18 cellular contexts compared by ENCODE assay signal in genomic region chr14:32607399-32607798, GRCh38.
DNase-seq lines count a peak whose midpoint lies in the region; ATAC-seq, FAIRE-seq and TF ChIP-seq lines count a peak whose summit lies in the region.
"Had no signal": no experiment of that assay in that cellular context is flagged by ENCODE, and none has a peak within 500 bp of the region (broad histone marks: within the 10 kb centered on the region; RNA-seq: fewer than 3 reads in every experiment).

No MANE protein-coding gene starts in this region.

- no peak for ATAC-seq in HG02938 (IDR thresholded peaks at IDR 0.05; ENCODE audit: unreplicated experiment)
- ATAC-seq in HG03025 (IDR thresholded peaks at IDR 0.05; ENCODE audit: low FRiP score, unreplicated experiment), result no peak
- no peak for ATAC-seq in GM18907 (IDR thresholded peaks at IDR 0.05; ENCODE audit: unreplicated experiment)
- ATAC-seq: GM23338, PC-3 had no signal

- no peak for TF ChIP-seq CTCF in fibroblast of the aortic adventitia (IDR thresholded peaks at IDR 0.05; ENCODE audit: insufficient read depth, low read length)

- peak; percentile 21 for DNase-seq in AG20443 (ENCODE audit: low spot score)
- no peak for DNase-seq in H54 (ENCODE audit: insufficient read length, low spot score)
- peak; percentile 35 for DNase-seq in fibroblast of the aortic adventitia (ENCODE audit: low read depth)
- peak; percentile 59 for DNase-seq in skeletal muscle cell (ENCODE audit: low read depth)
- DNase-seq: CD4-positive, alpha-beta memory T cell; DMS153; GF-D8; NCI-H1417; NCI-H187 treated with DMSO at 0.1 percent for 48 hours; NCI-H2227 treated with DMSO at 0.1 percent for 48 hours; NCI-H510A treated with DMSO at 0.1 percent for 48 hours; PC-3; RPMI8226 had no signal

- FAIRE-seq in H54 (lab: Jason Lieb, UNC), result peak; percentile 66

- TF ChIP-seq POLR2A in H54 (IDR thresholded peaks at IDR 0.05; ENCODE audit: low read depth, low read length), result no peak

- H3K4me3 ChIP-seq in fibroblast of the aortic adventitia (ENCODE audit: low read depth, low read length), result no peak overlapping the region
- H3K4me3 ChIP-seq in skeletal muscle cell (ENCODE audit: low read depth, low read length), result no peak overlapping the region
- H3K4me3 ChIP-seq: BLaER1, GM23338 had no signal
